In the genomic region with DNA sequence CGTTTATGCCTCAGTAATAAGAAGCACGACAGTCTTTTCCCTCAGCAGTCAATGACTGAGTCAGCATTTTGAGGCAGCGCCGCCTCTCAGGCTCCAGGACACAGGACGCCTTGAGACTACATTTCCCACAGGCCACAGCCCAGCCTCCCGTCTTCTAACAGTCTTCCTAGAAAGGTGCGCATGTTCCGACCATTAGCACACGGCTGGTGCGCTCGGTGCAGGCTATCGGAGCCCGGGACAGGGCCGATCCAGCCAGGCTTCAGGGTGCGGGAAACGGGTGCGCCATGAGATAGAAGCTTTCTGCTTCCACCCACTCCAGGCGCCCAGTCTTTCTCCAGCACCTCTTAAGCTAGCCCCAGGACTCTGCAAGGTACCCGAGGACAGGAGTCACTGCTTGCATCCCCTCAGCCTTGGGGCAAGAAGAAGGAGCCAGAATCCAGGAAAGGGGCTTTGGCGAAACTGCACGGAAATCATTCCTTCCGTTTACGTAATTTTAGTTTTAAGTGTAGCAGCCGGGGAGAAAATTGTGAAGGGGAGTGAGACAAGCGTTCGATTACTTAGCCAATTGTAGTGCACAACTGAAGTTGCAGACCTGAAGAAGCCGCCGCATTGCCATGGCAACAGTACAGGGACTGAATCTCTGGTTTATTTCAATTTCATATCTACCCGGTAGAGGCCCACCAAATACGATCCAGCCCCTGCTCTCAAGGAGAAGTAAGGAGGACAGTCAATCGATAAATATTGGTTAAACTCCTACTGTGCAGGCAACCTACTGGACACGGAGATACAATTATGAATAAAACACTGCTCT, we compare ENCODE assay signal across 8 cellular contexts. TPM values are rescaled to one million over a fixed set of nuclear protein-coding genes. Genes with fewer than 3 reads are reported as not detected.
DNase-seq lines count a peak whose midpoint lies in the region.

No MANE protein-coding gene starts in this region.

- DNase-seq in LHCN-M2 (ENCODE audit: low read depth) (peak; percentile 72), activated T-cell treated with anti-CD3 and anti-CD28 coated beads for 24 hours (ENCODE audit: low read depth) (peak; percentile 44), epithelial cell of prostate (ENCODE audit: low read depth, low spot score) (peak; percentile 26), mesenchymal stem cell (peak; percentile 47), NCI-H1694 (lab: John Stamatoyannopoulos, UW) (no peak), H4 (ENCODE audit: low spot score) (no peak)
- peak; percentile 34 to 36 for DNase-seq in stimulated activated CD4-positive, alpha-beta T cell treated with anti-CD3 and anti-CD28 coated beads, Interleukin-4, amount 100 ng/mL, for 48 hours (ENCODE audit: low read depth in 2 of 2)

- no peak overlapping the region for H2AK5ac ChIP-seq in mesenchymal stem cell (ENCODE audit: low read length, severe bottlenecking)

- H3K4me1 ChIP-seq in mesenchymal stem cell (ENCODE audit: control insufficient read depth, insufficient read depth, low read depth, low read length), result peaks cover 3% of the 10 kb centered on the region

- no peaks in the 10 kb centered on the region for H3K79me1 ChIP-seq in mesenchymal stem cell (replicated peaks; ENCODE audit: low read length, poor library complexity, severe bottlenecking)

- H3K4me2 ChIP-seq in mesenchymal stem cell (ENCODE audit: low read length, poor library complexity, severe bottlenecking), result peak overlapping the region; percentile 75

- peak overlapping the region in 1 of 2 experiments; percentile 57 for H3K14ac ChIP-seq in mesenchymal stem cell (ENCODE audit: low read length in 2 of 2)

- no peak overlapping the region for H2BK5ac ChIP-seq in mesenchymal stem cell (ENCODE audit: low read depth, low read length, poor library complexity, severe bottlenecking)

- peaks cover 0 to 6% of the 10 kb centered on the region in 2 experiments for H3K27me3 ChIP-seq in mesenchymal stem cell (ENCODE audit: control insufficient read depth in 1 of 2, insufficient read depth in 1 of 2, low read length in 2 of 2)

- peak overlapping the region in 1 of 2 experiments; percentile 57 for H3K18ac ChIP-seq in mesenchymal stem cell (ENCODE audit: low read depth in 1 of 2, low read length in 2 of 2)

- peak overlapping the region; percentile 79 for H3K9ac ChIP-seq in mesenchymal stem cell (ENCODE audit: low read length)

- peak overlapping the region; percentile 36 for H2AFZ ChIP-seq in mesenchymal stem cell (ENCODE audit: low read depth, low read length)

- H2BK15ac ChIP-seq in mesenchymal stem cell (ENCODE audit: low read depth, poor library complexity, severe bottlenecking), result no peak overlapping the region

- 49% methylated on average over 31 of the region's 32 CpGs for WGBS in mesenchymal stem cell

- H3K4ac ChIP-seq in mesenchymal stem cell (ENCODE audit: low read depth in 1 of 2, low read length in 2 of 2), result no peak overlapping the region

- H4K8ac ChIP-seq in mesenchymal stem cell (ENCODE audit: low read length), result peak overlapping the region; percentile 57

- H3K23ac ChIP-seq in mesenchymal stem cell (ENCODE audit: low read length in 2 of 2), result no peak overlapping the region

- H2BK120ac ChIP-seq in mesenchymal stem cell (ENCODE audit: low read depth, low read length), result no peak overlapping the region

- H3K9me3 ChIP-seq in mesenchymal stem cell (ENCODE audit: control insufficient read depth, low read length), result no peaks in the 10 kb centered on the region

- H4K91ac ChIP-seq in mesenchymal stem cell (ENCODE audit: low read length), result no peak overlapping the region

- H3K36me3 ChIP-seq in mesenchymal stem cell (ENCODE audit: control insufficient read depth in 1 of 2, insufficient read depth in 2 of 2, low read depth in 1 of 2, low read length in 2 of 2), result no peaks in the 10 kb centered on the region

- H3K27ac ChIP-seq in epithelial cell of prostate (no peak overlapping the region), mesenchymal stem cell (ENCODE audit: low read length, poor library complexity, severe bottlenecking) (no peak overlapping the region)

- H2BK12ac ChIP-seq in mesenchymal stem cell (ENCODE audit: low read length in 2 of 2), result no peak overlapping the region

- peak overlapping the region; percentile 62; the same call in 1 of the 2 replicates for H3K4me3 ChIP-seq in GM08714 (ENCODE audit: low read length)
- peak overlapping the region; percentile 24 to 81 for H3K4me3 ChIP-seq in mesenchymal stem cell (ENCODE audit: insufficient read depth in 1 of 2, low read depth in 1 of 2, low read length in 2 of 2)

RNA-seq across cellular contexts. Expression of a gene that starts 53.9 kb away (rescaled TPM):
- 3.2 and 4.0 TPM in 2 replicates for total RNA-seq in LHCN-M2 (2014; rRNA removed)
- polyA plus RNA-seq in LHCN-M2 (2012), result 3.2 TPM
- 6.2 TPM for polyA plus RNA-seq in mesenchymal stem cell (2013, experiment 1 of 2)
- 5.9 TPM for polyA plus RNA-seq in mesenchymal stem cell (2013, experiment 2 of 2)
- total RNA-seq in H4 (2014; rRNA removed; shearing (Covaris generic)), result 7.0 and 7.2 TPM in 2 replicates

Comparison
In these comparisons a context has a peak if more than half of its experiments do, and no peak if none do; other contexts are left out.
1. DNase-seq: peak in LHCN-M2 (single experiment), activated T-cell treated with anti-CD3 and anti-CD28 coated beads for 24 hours (single experiment), epithelial cell of prostate (single experiment), mesenchymal stem cell (single experiment) and stimulated activated CD4-positive, alpha-beta T cell treated with anti-CD3 and anti-CD28 coated beads, Interleukin-4, amount 100 ng/mL, for 48 hours (2 of 2); none in NCI-H1694 (single experiment) and H4 (single experiment).